In genomic region chr6:145866449-145867401, GRCh38 we compare ENCODE assay signal across 10 cellular contexts. TPM values are rescaled to one million over a fixed set of nuclear protein-coding genes. Genes with fewer than 3 reads are reported as not detected.
DNase-seq lines count a peak whose midpoint lies in the region; ATAC-seq and TF ChIP-seq lines count a peak whose summit lies in the region.
"Had no signal": no experiment of that assay in that cellular context is flagged by ENCODE, and none has a peak within 500 bp of the region (broad histone marks: within the 10 kb centered on the region; RNA-seq: fewer than 3 reads in every experiment).

No MANE protein-coding gene starts in this region.

- no peak for TF ChIP-seq EP300 in stomach (IDR thresholded peaks at IDR 0.05)

- H3K4me1 Mint-ChIP-seq in activated T-helper 17 cell treated with anti-CD3 and anti-CD28 coated beads, Interleukin-2, amount 50 U/mL, for 72 hours = peaks cover 24% of the 10 kb centered on the region

- H3K27me3 ChIP-seq in stomach (no peaks in the 10 kb centered on the region), H7 (ENCODE audit: control insufficient read depth, insufficient read depth, low read length) (no peaks in the 10 kb centered on the region)

- intact Hi-C loops in stomach (cut with DNase I; ENCODE audit: low total_unique reads) = no loop called here

- H3K4me1 ChIP-seq in stomach = peaks cover 0 to 24% (median 8%) of the 10 kb centered on the region in 4 donors

- no peaks in the 10 kb centered on the region for H3K36me3 ChIP-seq in stomach
- no peaks in the 10 kb centered on the region for H3K36me3 ChIP-seq in H7 (replicated peaks; ENCODE audit: control insufficient read depth, insufficient read depth, low read length)

- no peak for TF ChIP-seq POLR2A in stomach (IDR thresholded peaks at IDR 0.05)

- peak overlapping the region; percentile 69 for H3K27ac Mint-ChIP-seq in activated T-helper 17 cell treated with anti-CD3 and anti-CD28 coated beads, Interleukin-2, amount 50 U/mL, for 72 hours

- no peaks in the 10 kb centered on the region for H3K9me3 Mint-ChIP-seq in activated T-helper 17 cell treated with anti-CD3 and anti-CD28 coated beads, Interleukin-2, amount 50 U/mL, for 72 hours

- DNase-seq in GM12864 (ENCODE audit: low read depth) (peak; percentile 51), middle frontal gyrus (ENCODE audit: extremely low spot score, low spot score) (no peak), stomach (no peak), NCI-H187 treated with DMSO at 0.1 percent for 48 hours (lab: John Stamatoyannopoulos, UW) (no peak), H7 (no peak)
- DNase-seq: head of caudate nucleus, NCI-H510A had no signal

- 39 to 51% (median 43%) methylated on average over 4 of the region's 4 CpGs for WGBS in stomach, 5 donors

- TF ChIP-seq CTCF in GM12864 (IDR thresholded peaks at IDR 0.05; ENCODE audit: low read depth, low read length, missing control alignments) (no peak), stomach (IDR thresholded peaks at IDR 0.05) (no peak)

- H3K4me3 ChIP-seq in GM12864 (ENCODE audit: low read depth, low read length) (no peak overlapping the region; the same call in 1 of the 2 replicates), stomach (no peak overlapping the region), H7 (ENCODE audit: insufficient read depth, low read depth, low read length) (no peak overlapping the region)

- ATAC-seq in GM19455 (IDR thresholded peaks at IDR 0.05; ENCODE audit: unreplicated experiment) = peak; percentile 75
- ATAC-seq in HG03159 (IDR thresholded peaks at IDR 0.05; ENCODE audit: unreplicated experiment) = peak; percentile 65
- peak; percentile 52 for ATAC-seq in activated T-helper 17 cell treated with anti-CD3 and anti-CD28 coated beads, Interleukin-2, amount 50 U/mL, for 72 hours (replicated peaks)

- peak overlapping the region; percentile 66 for H3K4me3 Mint-ChIP-seq in activated T-helper 17 cell treated with anti-CD3 and anti-CD28 coated beads, Interleukin-2, amount 50 U/mL, for 72 hours

- peak overlapping the region in 2 of 5 donors; percentile 27 to 41 for H3K27ac ChIP-seq in stomach

- H3K27me3 Mint-ChIP-seq in activated T-helper 17 cell treated with anti-CD3 and anti-CD28 coated beads, Interleukin-2, amount 50 U/mL, for 72 hours = no peaks in the 10 kb centered on the region

- H3K36me3 Mint-ChIP-seq in activated T-helper 17 cell treated with anti-CD3 and anti-CD28 coated beads, Interleukin-2, amount 50 U/mL, for 72 hours (ENCODE audit: low read depth) = no peaks in the 10 kb centered on the region

- H3K9me3 ChIP-seq in stomach = no peaks in the 10 kb centered on the region

RNA-seq across cellular contexts. Expression of gene FBXO30, which starts 52.1 kb away (rescaled TPM):
- total RNA-seq in activated T-helper 17 cell treated with anti-CD3 and anti-CD28 coated beads, Interleukin-2, amount 50 U/mL, for 72 hours = 1 to 10 TPM; 3.6 to 4.8 TPM
- total RNA-seq in stomach = 10 to 100 TPM in 3 of 5 donors, 1 to 10 TPM in 2; 1.2 to 32.5 (median 10.4) TPM
- polyA plus RNA-seq in stomach = 1 to 10 TPM; 2.4 to 3.3 (median 2.6) TPM
- total RNA-seq in H7 (2014; rRNA removed; shearing (Covaris generic)) = 8.3 and 9.0 TPM in 2 replicates
